In the genomic region with DNA sequence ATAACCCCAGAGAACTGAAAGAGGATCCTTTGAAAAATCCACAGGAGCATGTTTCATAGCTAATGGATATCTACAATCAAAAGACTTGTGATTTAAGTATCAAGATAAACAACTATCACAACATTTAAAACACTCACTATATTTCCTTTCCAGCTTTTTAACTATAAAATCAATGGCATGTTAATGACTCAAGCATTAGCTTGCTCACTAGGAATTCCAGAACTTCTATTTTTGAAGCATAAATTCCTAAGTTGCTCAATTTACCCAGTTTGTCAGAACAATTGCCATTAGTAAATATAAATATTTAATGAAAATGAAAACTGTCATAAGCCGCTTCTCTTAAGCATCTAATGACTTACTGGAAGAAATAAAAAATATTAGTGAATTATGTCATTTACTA, we compare ENCODE assay signal across 30 cellular contexts.
A peak's percentile ranks its signal among the peaks of the same experiment; 100 is the strongest.
DNase-seq lines count a peak whose midpoint lies in the region; ATAC-seq, FAIRE-seq and TF ChIP-seq lines count a peak whose summit lies in the region.
"Had no signal": no experiment of that assay in that cellular context is flagged by ENCODE, and none has a peak within 500 bp of the region (broad histone marks: within the 10 kb centered on the region; RNA-seq: fewer than 3 reads in every experiment).

No MANE protein-coding gene starts in this region.

- peak overlapping the region in 1 of 2 experiments; percentile 81; a peak in 2 of 4 replicates for H4K8ac ChIP-seq in IMR-90 (ENCODE audit: low read depth in 2 of 2, low read length in 2 of 2)
- H4K8ac ChIP-seq in mesendoderm (ENCODE audit: low read depth, low read length), result no peak overlapping the region

- no peak for TF ChIP-seq POLR2A in IMR-90 (IDR thresholded peaks at IDR 0.05; ENCODE audit: low read depth, low read length)

- no peak overlapping the region for H2BK20ac ChIP-seq in IMR-90 (ENCODE audit: low read depth, low read length)

- H3K23ac ChIP-seq in IMR-90 (ENCODE audit: low read depth, low read length) (no peak overlapping the region; the same call in 1 of the 2 replicates), mesendoderm (ENCODE audit: low read length) (no peak overlapping the region)

- H3K56ac ChIP-seq in IMR-90 (ENCODE audit: extremely low read depth, insufficient read depth, low read length) (peak overlapping the region; percentile 18; the same call in 1 of the 2 replicates), mesendoderm (ENCODE audit: low read length) (no peak overlapping the region)

- H3K4me1 ChIP-seq in ACC112 (ENCODE audit: control insufficient read depth, insufficient read depth, low read length, unreplicated experiment), result peaks cover 42% of the 10 kb centered on the region
- H3K4me1 ChIP-seq in IMR-90 (ENCODE audit: control insufficient read depth, insufficient read depth, low read length), result peaks cover 11% of the 10 kb centered on the region
- H3K4me1 ChIP-seq in mesendoderm (ENCODE audit: control insufficient read depth, low read depth, low read length), result no peaks in the 10 kb centered on the region
- H3K4me1 ChIP-seq: gastroesophageal sphincter, left ventricle myocardium inferior, Peyer's patch, psoas muscle, stomach, thyroid gland had no signal

- H3K18ac ChIP-seq in IMR-90 (ENCODE audit: low read depth, low read length) (peak overlapping the region; percentile 94; the same call in 1 of the 2 replicates), mesendoderm (ENCODE audit: low read length) (no peak overlapping the region)

- no peak overlapping the region for H2BK15ac ChIP-seq in IMR-90 (ENCODE audit: low read depth, low read length)
- no peak overlapping the region for H2BK15ac ChIP-seq in mesendoderm (replicated peaks; ENCODE audit: low read depth)

- H3K4me2 ChIP-seq in IMR-90 (ENCODE audit: low read depth, low read length) (peak overlapping the region; percentile 57; the same call in 1 of the 2 replicates), mesendoderm (ENCODE audit: low read length) (no peak overlapping the region)
- H3K4me2 ChIP-seq: hepatocyte had no signal

- H3K79me2 ChIP-seq in ACC112 (ENCODE audit: control insufficient read depth, insufficient read depth, low read length, unreplicated experiment) (no peaks in the 10 kb centered on the region), mesendoderm (ENCODE audit: control insufficient read depth, insufficient read depth, low read length) (no peaks in the 10 kb centered on the region)
- H3K79me2 ChIP-seq: hepatocyte had no signal

- ATAC-seq in IMR-90 (ENCODE audit: low read depth) (peak; percentile 55), HG02610 (IDR thresholded peaks at IDR 0.05; ENCODE audit: unreplicated experiment) (no peak)
- ATAC-seq: gastroesophageal sphincter; K562; naive thymus-derived CD4-positive, alpha-beta T cell; psoas muscle; T-cell had no signal

- no peak for FAIRE-seq in bronchial epithelial cell (lab: Jason Lieb, UNC)
- FAIRE-seq: K562 had no signal

- DNase-seq in IMR-90 (peak; percentile 56), bronchial epithelial cell (ENCODE audit: low read depth) (peak; percentile 55), fibroblast of villous mesenchyme (ENCODE audit: low read depth) (peak; percentile 14), mesendoderm (no peak), HEK293T (ENCODE audit: extremely low spot score) (no peak), SKM-1 treated with dmso at 0.1 percent for 144 hours (lab: John Stamatoyannopoulos, UW; ENCODE audit: unreplicated experiment) (no peak)
- DNase-seq: 8988T; activated CD4-positive, alpha-beta T cell treated with anti-CD3 and anti-CD28 coated beads, Interleukin-2, amount 50 U/mL, for 4 hours; AML-193; CD4-positive, alpha-beta memory T cell; cerebellar nuclear complex; erythroblast; H9; immature natural killer cell; left ventricle myocardium inferior; midbrain; naive thymus-derived CD4-positive, alpha-beta T cell; NCI-H1092 treated with DMSO at 0.1 percent for 48 hours; NCI-H2029; Peyer's patch; psoas muscle; stomach; T-cell; thyroid gland had no signal

- H3K36me3 ChIP-seq in ACC112 (ENCODE audit: insufficient read depth, low read length) (no peaks in the 10 kb centered on the region), IMR-90 (ENCODE audit: control insufficient read depth, insufficient read depth, low read length) (no peaks in the 10 kb centered on the region), bronchial epithelial cell (ENCODE audit: control insufficient read depth, insufficient read depth, low read length) (no peaks in the 10 kb centered on the region), mesendoderm (ENCODE audit: control insufficient read depth, insufficient read depth, low read length) (no peaks in the 10 kb centered on the region)
- H3K36me3 ChIP-seq: gastroesophageal sphincter, left ventricle myocardium inferior, Peyer's patch, stomach, thyroid gland had no signal

- BruUV-seq in IMR-90 (replicated peaks; lab: Mats Ljungman, UMichigan), result no TSS peak

- no peak overlapping the region for H2AK5ac ChIP-seq in IMR-90 (ENCODE audit: low read depth, low read length)
- H2AK5ac ChIP-seq in mesendoderm (ENCODE audit: low read length), result no peak overlapping the region

- H4K5ac ChIP-seq in IMR-90 (ENCODE audit: low read depth, low read length) (peak overlapping the region; percentile 98; the same call in 1 of the 2 replicates), mesendoderm (ENCODE audit: low read length) (no peak overlapping the region)

- peak overlapping the region; percentile 95; the same call in 1 of the 2 replicates for H2BK120ac ChIP-seq in IMR-90 (ENCODE audit: low read depth, low read length)
- H2BK120ac ChIP-seq in mesendoderm (ENCODE audit: low read depth, low read length), result no peak overlapping the region

- POLR2A ChIA-PET in IMR-90 (lab: Charles Lee; ENCODE audit: unreplicated experiment) (no interaction called here), HEK293T (lab: Yijun Ruan, JAX) (no interaction called here)

- H4K20me1 ChIP-seq in IMR-90 (ENCODE audit: insufficient read depth, low read length), result no peaks in the 10 kb centered on the region

- H3K27ac ChIP-seq in ACC112 (ENCODE audit: low read depth, low read length), result peak overlapping the region; percentile 74
- H3K27ac ChIP-seq in IMR-90 (ENCODE audit: insufficient read depth, low read length), result no peak overlapping the region
- H3K27ac ChIP-seq in mesendoderm (ENCODE audit: low read depth, low read length), result no peak overlapping the region
- H3K27ac ChIP-seq: gastroesophageal sphincter, hepatocyte, left ventricle myocardium inferior, Peyer's patch, psoas muscle, skin epidermis, stomach, thyroid gland had no signal

- H3K4me3 ChIP-seq in ACC112 (ENCODE audit: low read depth, low read length) (no peak overlapping the region; the same call in 1 of the 2 replicates), IMR-90 (ENCODE audit: insufficient read depth, low read depth, low read length) (no peak overlapping the region), bronchial epithelial cell (ENCODE audit: low read depth, low read length) (no peak overlapping the region), fibroblast of villous mesenchyme (ENCODE audit: low read depth, low read length) (no peak overlapping the region), mesendoderm (ENCODE audit: low read length) (no peak overlapping the region)
- H3K4me3 ChIP-seq: gastroesophageal sphincter, hepatocyte, K562, left ventricle myocardium inferior, Peyer's patch, psoas muscle, skin epidermis, stomach, thyroid gland had no signal

- in situ Hi-C loops in IMR-90 (cut with MboI; ENCODE audit: low sequenced_read_pairs), result no loop called here

- H3K9me3 ChIP-seq in IMR-90 (ENCODE audit: control insufficient read depth, insufficient read depth, low read length), result no peaks in the 10 kb centered on the region
- H3K9me3 ChIP-seq: gastroesophageal sphincter, left ventricle myocardium inferior, Peyer's patch, psoas muscle, stomach, thyroid gland had no signal

- CTCF ChIA-PET in IMR-90 (lab: Yijun Ruan, JAX) (no interaction called here), HEK293T (lab: Yijun Ruan, JAX) (no interaction called here)

- H3K79me1 ChIP-seq in IMR-90 (ENCODE audit: low read depth in 1 of 2, low read length in 2 of 2) (no peaks in the 10 kb centered on the region), mesendoderm (ENCODE audit: low read length) (no peaks in the 10 kb centered on the region)

- no peak overlapping the region for H3K9ac ChIP-seq in IMR-90 (ENCODE audit: low read depth, low read length)
- no peak overlapping the region for H3K9ac ChIP-seq in mesendoderm (ENCODE audit: low read length)

- WGBS in IMR-90 (ENCODE audit: extremely low coverage in 2 of 2, insufficient read length in 1 of 2), 2 experiments, result no CpG with 5 or more reads among the region's 1 CpG
- no CpG with 5 or more reads among the region's 1 CpG for WGBS in mesendoderm (ENCODE audit: extremely low coverage, insufficient coverage, low lambda C conversion rate)

- H3K4ac ChIP-seq in IMR-90 (ENCODE audit: low read depth, low read length), result peak overlapping the region; percentile 96; the same call in 1 of the 2 replicates
- H3K4ac ChIP-seq in mesendoderm (ENCODE audit: low read depth, low read length), result no peak overlapping the region

- H2AFZ ChIP-seq in ACC112 (ENCODE audit: low read length, unreplicated experiment) (no peak overlapping the region), IMR-90 (replicated peaks; ENCODE audit: low read length, poor library complexity) (no peak overlapping the region)
- H2AFZ ChIP-seq: hepatocyte had no signal

- TF ChIP-seq CTCF in IMR-90 (conservative IDR thresholded peaks at IDR 0.05; ENCODE audit: low read depth, low read length) (no peak), bronchial epithelial cell (IDR thresholded peaks at IDR 0.05; ENCODE audit: insufficient read depth, low read length, severe bottlenecking) (no peak), fibroblast of villous mesenchyme (IDR thresholded peaks at IDR 0.05; ENCODE audit: insufficient read depth, low read depth, low read length) (no peak)

- dilution Hi-C loops in IMR-90 (cut with HindIII; ENCODE audit: low sequenced_read_pairs, unreplicated experiment), result no loop called here

- H2AK9ac ChIP-seq in IMR-90 (replicated peaks; ENCODE audit: low read depth, low read length, poor library complexity), result no peak overlapping the region

- TF ChIP-seq RAD21 in IMR-90 (IDR thresholded peaks at IDR 0.05; ENCODE audit: low read length), result no peak

- peak overlapping the region; percentile 74; the same call in 1 of the 2 replicates for H3K14ac ChIP-seq in IMR-90 (replicated peaks; ENCODE audit: low read depth, low read length)

- intact Hi-C loops in IMR-90 (cut with micrococcal nuclease), result loop anchor here (5.0 to 10.0 kb wide), 3 partner anchors 107 to 345 kb away; no protein-coding TSS in a partner anchor

- H2BK5ac ChIP-seq in IMR-90 (ENCODE audit: low read depth, low read length, poor library complexity, severe bottlenecking) (peak overlapping the region; percentile 85), mesendoderm (ENCODE audit: low read length) (no peak overlapping the region)

- peaks cover 9% of the 10 kb centered on the region for H3K9me1 ChIP-seq in IMR-90 (ENCODE audit: insufficient read depth, low read length)

- H4K91ac ChIP-seq in IMR-90 (ENCODE audit: insufficient read depth, low read depth, low read length), result peak overlapping the region; percentile 92; the same call in 1 of the 2 replicates

- no peaks in the 10 kb centered on the region for H3K27me3 ChIP-seq in ACC112 (ENCODE audit: insufficient read depth, low read length)
- H3K27me3 ChIP-seq in IMR-90 (ENCODE audit: control insufficient read depth, insufficient read depth, low read length), result no peaks in the 10 kb centered on the region
- no peaks in the 10 kb centered on the region for H3K27me3 ChIP-seq in bronchial epithelial cell (ENCODE audit: control insufficient read depth, insufficient read depth, low read length)
- H3K27me3 ChIP-seq in mesendoderm (ENCODE audit: insufficient read depth, low read length, poor library complexity), result no peaks in the 10 kb centered on the region
- H3K27me3 ChIP-seq: gastroesophageal sphincter, hepatocyte, Peyer's patch, stomach, thyroid gland had no signal

Comparison
In these comparisons a context has a peak if more than half of its experiments do, and no peak if none do; other contexts are left out.
1. DNase-seq: peak in IMR-90 (single experiment), bronchial epithelial cell (single experiment) and fibroblast of villous mesenchyme (single experiment); none in mesendoderm (single experiment), HEK293T (single experiment) and SKM-1 treated with dmso at 0.1 percent for 144 hours (single experiment).